9 cellular contexts compared by ENCODE assay signal in genomic region chr19:53131732-53132131, GRCh38. TPM values are rescaled to one million over a fixed set of nuclear protein-coding genes. Genes with fewer than 3 reads are reported as not detected.
A peak's percentile ranks its signal among the peaks of the same experiment; 100 is the strongest.
DNase-seq lines count a peak whose midpoint lies in the region; ATAC-seq, FAIRE-seq and TF ChIP-seq lines count a peak whose summit lies in the region.
"Had no signal": no experiment of that assay in that cellular context is flagged by ENCODE, and none has a peak within 500 bp of the region (broad histone marks: within the 10 kb centered on the region; RNA-seq: fewer than 3 reads in every experiment).

No MANE protein-coding gene starts in this region.

- H3K9me3 Mint-ChIP-seq in T-helper 2 cell treated with Interferon-gamma antibody and Interleukin-4, amounts not matched to agents 5 μg/mL and 100 μg/mL, for 36 hours: peaks cover 57% of the 10 kb centered on the region

- peaks cover 2% of the 10 kb centered on the region for H3K36me3 Mint-ChIP-seq in T-helper 2 cell treated with Interferon-gamma antibody and Interleukin-4, amounts not matched to agents 5 μg/mL and 100 μg/mL, for 36 hours (ENCODE audit: low read depth)

- H3K27ac ChIP-seq in small intestine (ENCODE audit: low read depth in 1 of 2, low read length in 1 of 2): no peak overlapping the region
- H3K27ac ChIP-seq: A549 had no signal

- no peaks in the 10 kb centered on the region for H3K36me3 ChIP-seq in small intestine (ENCODE audit: control insufficient read depth in 2 of 2, insufficient read depth in 2 of 2, low read length in 2 of 2)

- ATAC-seq in sciatic nerve: no peak
- ATAC-seq: A549 had no signal

- H3K9me3 ChIP-seq in small intestine (ENCODE audit: control insufficient read depth, low read depth): no peaks in the 10 kb centered on the region

- no peak for TF ChIP-seq CTCF in astrocyte of the spinal cord (IDR thresholded peaks at IDR 0.05; ENCODE audit: low read depth, low read length)

- H3K27me3 ChIP-seq in small intestine (ENCODE audit: control insufficient read depth in 2 of 2, insufficient read depth in 2 of 2, low read length in 2 of 2): no peaks in the 10 kb centered on the region

- no peak for FAIRE-seq in small intestine (lab: Jason Lieb, UNC)
- FAIRE-seq: A549 had no signal

- no peaks in the 10 kb centered on the region for H3K27me3 Mint-ChIP-seq in T-helper 2 cell treated with Interferon-gamma antibody and Interleukin-4, amounts not matched to agents 5 μg/mL and 100 μg/mL, for 36 hours (ENCODE audit: low read depth)

- peak overlapping the region; percentile 47 for H3K4me3 Mint-ChIP-seq in T-helper 2 cell treated with Interferon-gamma antibody and Interleukin-4, amounts not matched to agents 5 μg/mL and 100 μg/mL, for 36 hours

- DNase-seq in T-helper 2 cell treated with Interferon-gamma antibody and Interleukin-4, amounts not matched to agents 5 μg/mL and 100 μg/mL, for 36 hours (ENCODE audit: low spot score): no peak
- DNase-seq in T-helper 2 cell (no peak), astrocyte of the spinal cord (ENCODE audit: low read depth, low spot score) (no peak), medulla oblongata (ENCODE audit: extremely low spot score) (peak; percentile 38), superior temporal gyrus (ENCODE audit: extremely low spot score) (peak; percentile 34), GM19240 (ENCODE audit: insufficient read length, low spot score) (no peak), small intestine (no peak), sciatic nerve (ENCODE audit: low spot score) (no peak)

- intact Hi-C loops in sciatic nerve (cut with DNase I): no loop called here

- H3K4me1 Mint-ChIP-seq in T-helper 2 cell treated with Interferon-gamma antibody and Interleukin-4, amounts not matched to agents 5 μg/mL and 100 μg/mL, for 36 hours (ENCODE audit: low read depth): peaks cover 3% of the 10 kb centered on the region

- no peak overlapping the region for H3K27ac Mint-ChIP-seq in T-helper 2 cell treated with Interferon-gamma antibody and Interleukin-4, amounts not matched to agents 5 μg/mL and 100 μg/mL, for 36 hours

- in situ Hi-C loops in astrocyte of the spinal cord (cut with HindIII; ENCODE audit: low sequenced_read_pairs): no loop called here

- peak overlapping the region; percentile 50 for H3K4me3 ChIP-seq in astrocyte of the spinal cord (ENCODE audit: low read depth, low read length)
- no peak overlapping the region for H3K4me3 ChIP-seq in small intestine (ENCODE audit: low read depth in 1 of 2, low read length in 2 of 2)
- H3K4me3 ChIP-seq: A549 had no signal

- WGBS in small intestine, 3 donors: 23 to 37% (median 33%) methylated on average over 6 of the region's 6 CpGs

- H3K4me1 ChIP-seq in small intestine (ENCODE audit: control insufficient read depth in 2 of 2, insufficient read depth in 1 of 2, low read depth in 1 of 2, low read length in 1 of 2): no peaks in the 10 kb centered on the region
- H3K4me1 ChIP-seq: A549 had no signal

RNA-seq across cellular contexts. Expression of gene ZNF415, which starts 1.0 kb away (rescaled TPM):
- 1 to 10 TPM in 2 of 3 donors, under 1 TPM in 1; 0.81 to 4.0 (median 2.5) TPM for polyA plus RNA-seq in small intestine
- 12.6 TPM for total RNA-seq in sciatic nerve
- polyA plus RNA-seq: A549 had no signal

RNA-seq across cellular contexts. Expression of gene ZNF347, which starts 27.1 kb away (rescaled TPM):
- 1 to 10 TPM in 2 of 3 donors, under 1 TPM in 1; 0.81 to 2.6 (median 1.1) TPM for polyA plus RNA-seq in small intestine
- 20.2 TPM for total RNA-seq in sciatic nerve
- polyA plus RNA-seq: A549 had no signal

RNA-seq across cellular contexts. Expression of gene ZNF160, which starts 28.5 kb away (rescaled TPM):
- polyA plus RNA-seq in small intestine: 1 to 10 TPM; 4.6 to 9.0 (median 8.7) TPM
- 48.1 TPM for total RNA-seq in sciatic nerve

Comparison
In these comparisons a context has a peak if more than half of its experiments do, and no peak if none do; other contexts are left out.
1. DNase-seq: peak in medulla oblongata (single experiment) and superior temporal gyrus (single experiment); none in T-helper 2 cell treated with Interferon-gamma antibody and Interleukin-4, amounts not matched to agents 5 μg/mL and 100 μg/mL, for 36 hours (single experiment), T-helper 2 cell (0 of 5), astrocyte of the spinal cord (single experiment), GM19240 (single experiment), small intestine (single experiment) and sciatic nerve (single experiment).